In genomic region chr6:163387317-163387716, GRCh38 we compare ENCODE assay signal across 2 cellular contexts.
TF ChIP-seq lines count a peak whose summit lies in the region.

No MANE protein-coding gene starts in this region.

TF ChIP-seq in endothelial cell of umbilical vein, 7 proteins besides CTCF, POLR2A, EP300 and RAD21:
- TF ChIP-seq POLR2AphosphoS5 (IDR thresholded peaks at IDR 0.05; ENCODE audit: insufficient read depth, low read depth, low read length) (peak; percentile 33), GATA2 (IDR thresholded peaks at IDR 0.05; ENCODE audit: insufficient read depth, insufficient read length, low read depth, low read length) (peak; percentile 66), EZH2 (IDR thresholded peaks at IDR 0.05; ENCODE audit: borderline replicate concordance, low read depth, low read length, severe bottlenecking) (no peak), JUN (IDR thresholded peaks at IDR 0.05; ENCODE audit: borderline replicate concordance, insufficient read depth, insufficient read length, low read depth) (peak; percentile 39), MYC (IDR thresholded peaks at IDR 0.05; ENCODE audit: low read depth, low read length) (no peak), MAX (IDR thresholded peaks at IDR 0.05; ENCODE audit: insufficient read depth, insufficient read length) (peak; percentile 47), FOS (IDR thresholded peaks at IDR 0.05; ENCODE audit: borderline replicate concordance, insufficient read depth, low read length) (no peak)

TF ChIP-seq in HepG2, 621 proteins besides CTCF, POLR2A, EP300 and RAD21:
- TF ChIP-seq SRSF4 (IDR thresholded peaks at IDR 0.05; ENCODE audit: low read depth, low read length, poor library complexity, severe bottlenecking) (no peak), ZMYM4 (CRISPR knock-in tag; IDR thresholded peaks at IDR 0.05) (0 out of 2 replicates have a peak, but pooled peaks have one; percentile 29), SYNCRIP (IDR thresholded peaks at IDR 0.05; ENCODE audit: insufficient read depth, low read depth, low read length) (no peak), TP53 (CRISPR knock-in tag; conservative IDR thresholded peaks at IDR 0.05) (peak; percentile 90; the same call in 1 of the 2 replicates)
TF ChIP-seq in HepG2: peak in this region for 2.
